In the genomic region with DNA sequence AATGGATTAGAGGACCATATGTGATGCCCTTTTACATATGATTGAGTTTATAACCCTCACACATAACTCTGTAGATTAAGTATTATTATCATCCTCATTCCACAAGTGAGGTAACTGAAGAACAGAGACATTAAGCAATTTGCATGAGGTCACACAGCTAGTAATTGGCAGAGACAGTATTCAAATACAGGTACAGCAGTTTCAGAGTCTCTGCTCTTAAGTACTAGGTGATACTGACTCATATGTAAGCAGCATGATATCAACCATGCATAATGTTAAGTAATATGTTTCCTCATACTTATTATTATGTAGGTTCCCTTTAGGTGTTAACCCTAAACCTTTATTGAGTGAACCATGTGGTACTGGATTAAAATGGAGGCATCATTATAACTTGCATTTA, we compare ENCODE assay signal across 33 cellular contexts.
"Had no signal": no experiment of that assay in that cellular context is flagged by ENCODE, and none has a peak within 500 bp of the region (broad histone marks: within the 10 kb centered on the region; RNA-seq: fewer than 3 reads in every experiment).

No MANE protein-coding gene starts in this region.

- H3K4me3 ChIP-seq: ascending aorta had no signal

- H3K27me3 Mint-ChIP-seq: activated B cell treated with CpG ODN at 0.5 μM for 24 hours; activated CD4-positive, alpha-beta memory T cell treated with anti-CD3 and anti-CD28 coated beads for 36 hours; activated CD4-positive, alpha-beta T cell treated with anti-CD3 and anti-CD28 coated beads, Interleukin-2, amount 10 ng/mL, durations not matched to agents 24 days and 14 days; activated CD8-positive, alpha-beta memory T cell treated with anti-CD3 and anti-CD28 coated beads, Interleukin-2, amount 10 ng/mL, durations not matched to agents 7 days and 5 days; activated CD8-positive, alpha-beta T cell treated with anti-CD3 and anti-CD28 coated beads for 36 hours; activated naive CD4-positive, alpha-beta T cell treated with anti-CD3 and anti-CD28 coated beads, Interleukin-2, amount 10 ng/mL, durations not matched to agents 7 days and 5 days; activated naive CD4-positive, alpha-beta T cell treated with anti-CD3 and anti-CD28 coated beads, Interleukin-2, amount 50 U/mL, for 24 hours; activated naive CD8-positive, alpha-beta T cell; activated naive CD8-positive, alpha-beta T cell treated with anti-CD3 and anti-CD28 coated beads, Interleukin-2, amount 10 ng/mL, durations not matched to agents 7 days and 5 days; activated naive CD8-positive, alpha-beta T cell treated with anti-CD3 and anti-CD28 coated beads, Interleukin-2, amount 50 U/mL, for 24 hours; activated T-cell treated with anti-CD3 and anti-CD28 coated beads, Interleukin-2, amount 50 U/mL, for 24 hours; brain had no signal

- H3K4me1 ChIP-seq: ascending aorta had no signal

- H3K27me3 ChIP-seq: ascending aorta had no signal

- H3K27ac Mint-ChIP-seq: activated B cell treated with CpG ODN at 0.5 μM for 24 hours; activated CD4-positive, alpha-beta memory T cell treated with anti-CD3 and anti-CD28 coated beads for 36 hours; activated CD4-positive, alpha-beta T cell treated with anti-CD3 and anti-CD28 coated beads, Interleukin-2, amount 10 ng/mL, durations not matched to agents 24 days and 14 days; activated CD8-positive, alpha-beta memory T cell treated with anti-CD3 and anti-CD28 coated beads, Interleukin-2, amount 10 ng/mL, durations not matched to agents 7 days and 5 days; activated CD8-positive, alpha-beta T cell treated with anti-CD3 and anti-CD28 coated beads for 36 hours; activated naive CD4-positive, alpha-beta T cell treated with anti-CD3 and anti-CD28 coated beads, Interleukin-2, amount 10 ng/mL, durations not matched to agents 7 days and 5 days; activated naive CD4-positive, alpha-beta T cell treated with anti-CD3 and anti-CD28 coated beads, Interleukin-2, amount 50 U/mL, for 24 hours; activated naive CD8-positive, alpha-beta T cell; activated naive CD8-positive, alpha-beta T cell treated with anti-CD3 and anti-CD28 coated beads, Interleukin-2, amount 10 ng/mL, durations not matched to agents 7 days and 5 days; activated naive CD8-positive, alpha-beta T cell treated with anti-CD3 and anti-CD28 coated beads, Interleukin-2, amount 50 U/mL, for 24 hours; activated T-cell treated with anti-CD3 and anti-CD28 coated beads, Interleukin-2, amount 50 U/mL, for 24 hours; activated T-helper 2 cell treated with anti-CD3 and anti-CD28 coated beads, Interferon-gamma antibody, Interleukin-2, Interleukin-4, amounts not matched to agents 10 μg/mL and 5 μg/mL and 100 μg/mL, durations not matched to agents 14 hours and 24 hours and 36 hours; brain; T-helper 1 cell treated with Interleukin-12 subunit alpha and Interleukin-12 subunit beta and Interleukin-4 antibody, amounts not matched to agents 30 μg/mL and 1 μg/mL, for 36 hours; T-helper 2 cell treated with Interferon-gamma antibody and Interleukin-4, amounts not matched to agents 5 μg/mL and 100 μg/mL, for 36 hours had no signal

- ATAC-seq: activated CD8-positive, alpha-beta memory T cell treated with anti-CD3 and anti-CD28 coated beads, Interleukin-2, amount 10 ng/mL, durations not matched to agents 7 days and 5 days; activated CD8-positive, alpha-beta T cell treated with anti-CD3 and anti-CD28 coated beads for 36 hours; activated naive CD8-positive, alpha-beta T cell treated with anti-CD3 and anti-CD28 coated beads, Interleukin-2, amount 50 U/mL, for 24 hours had no signal

- H3K36me3 Mint-ChIP-seq: activated CD4-positive, alpha-beta memory T cell treated with anti-CD3 and anti-CD28 coated beads for 36 hours; activated CD8-positive, alpha-beta memory T cell treated with anti-CD3 and anti-CD28 coated beads, Interleukin-2, amount 10 ng/mL, durations not matched to agents 7 days and 5 days; activated naive CD4-positive, alpha-beta T cell treated with anti-CD3 and anti-CD28 coated beads, Interleukin-2, amount 10 ng/mL, durations not matched to agents 7 days and 5 days; activated naive CD4-positive, alpha-beta T cell treated with anti-CD3 and anti-CD28 coated beads, Interleukin-2, amount 50 U/mL, for 24 hours; activated naive CD8-positive, alpha-beta T cell; activated naive CD8-positive, alpha-beta T cell treated with anti-CD3 and anti-CD28 coated beads, Interleukin-2, amount 10 ng/mL, durations not matched to agents 7 days and 5 days; brain had no signal

- H3K36me3 ChIP-seq: ascending aorta had no signal

- H3K4me1 Mint-ChIP-seq: activated CD4-positive, alpha-beta T cell treated with anti-CD3 and anti-CD28 coated beads, Interleukin-2, amount 10 ng/mL, durations not matched to agents 24 days and 14 days; activated CD8-positive, alpha-beta memory T cell treated with anti-CD3 and anti-CD28 coated beads, Interleukin-2, amount 10 ng/mL, durations not matched to agents 7 days and 5 days; activated naive CD4-positive, alpha-beta T cell treated with anti-CD3 and anti-CD28 coated beads, Interleukin-2, amount 10 ng/mL, durations not matched to agents 7 days and 5 days; activated naive CD4-positive, alpha-beta T cell treated with anti-CD3 and anti-CD28 coated beads, Interleukin-2, amount 50 U/mL, for 24 hours; activated naive CD8-positive, alpha-beta T cell treated with anti-CD3 and anti-CD28 coated beads, Interleukin-2, amount 10 ng/mL, durations not matched to agents 7 days and 5 days; activated naive CD8-positive, alpha-beta T cell treated with anti-CD3 and anti-CD28 coated beads, Interleukin-2, amount 50 U/mL, for 24 hours; brain had no signal

- DNase-seq: activated B cell treated with CpG ODN at 0.5 μM for 24 hours; activated CD4-positive, alpha-beta memory T cell treated with anti-CD3 and anti-CD28 coated beads for 36 hours; activated CD4-positive, alpha-beta T cell treated with anti-CD3 and anti-CD28 coated beads for 4 hours; activated CD4-positive, alpha-beta T cell treated with anti-CD3 and anti-CD28 coated beads, Interleukin-2, amount 10 ng/mL, durations not matched to agents 24 days and 14 days; activated CD4-positive, alpha-beta T cell treated with anti-CD3 and anti-CD28 coated beads, Interleukin-2, amount 50 U/mL, for 1 hour; activated CD4-positive, alpha-beta T cell treated with anti-CD3 and anti-CD28 coated beads, Interleukin-2, amount 50 U/mL, for 4 hours; activated CD4-positive, CD25-positive, alpha-beta regulatory T cell treated with anti-CD3 and anti-CD28 coated beads, Interleukin-2, amount 50 U/mL, for 72 hours; activated CD8-positive, alpha-beta memory T cell treated with anti-CD3 and anti-CD28 coated beads, Interleukin-2, amount 10 ng/mL, durations not matched to agents 7 days and 5 days; activated CD8-positive, alpha-beta memory T cell treated with anti-CD3 and anti-CD28 coated beads, Interleukin-2, amount 50 U/mL, for 48 hours; activated CD8-positive, alpha-beta T cell treated with anti-CD3 and anti-CD28 coated beads for 36 hours; activated effector memory CD4-positive, alpha-beta T cell treated with Interleukin-2 at 50 U/mL for 16 hours; activated gamma-delta T cell; activated naive CD4-positive, alpha-beta T cell treated with anti-CD3 and anti-CD28 coated beads, Interleukin-2, amount 10 ng/mL, durations not matched to agents 7 days and 5 days; activated naive CD4-positive, alpha-beta T cell treated with Interleukin-2 at 50 U/mL for 16 hours; activated naive CD8-positive, alpha-beta T cell treated with anti-CD3 and anti-CD28 coated beads, Interleukin-2, amount 10 ng/mL, durations not matched to agents 7 days and 5 days; activated naive CD8-positive, alpha-beta T cell treated with anti-CD3 and anti-CD28 coated beads, Interleukin-2, amount 50 U/mL, for 24 hours; activated T-cell treated with anti-CD3 and anti-CD28 coated beads, Interleukin-2, amount 50 U/mL, for 24 hours; activated T-cell treated with anti-CD3 and anti-CD28 coated beads, Interleukin-2, amount 50 U/mL, for 48 hours; amygdala; anterior cingulate cortex; central memory CD4-positive, alpha-beta T cell; T-helper 1 cell; T-helper 2 cell; T-helper 9 cell had no signal

- H3K9me3 ChIP-seq: ascending aorta had no signal

- FAIRE-seq: TTC549 had no signal

- H3K27ac ChIP-seq: ascending aorta, VCaP had no signal

- H3K4me3 Mint-ChIP-seq: activated B cell treated with CpG ODN at 0.5 μM for 24 hours; activated CD4-positive, alpha-beta memory T cell treated with anti-CD3 and anti-CD28 coated beads for 36 hours; activated CD4-positive, alpha-beta T cell treated with anti-CD3 and anti-CD28 coated beads, Interleukin-2, amount 10 ng/mL, durations not matched to agents 24 days and 14 days; activated CD8-positive, alpha-beta memory T cell treated with anti-CD3 and anti-CD28 coated beads, Interleukin-2, amount 10 ng/mL, durations not matched to agents 7 days and 5 days; activated CD8-positive, alpha-beta T cell treated with anti-CD3 and anti-CD28 coated beads for 36 hours; activated naive CD4-positive, alpha-beta T cell treated with anti-CD3 and anti-CD28 coated beads, Interleukin-2, amount 10 ng/mL, durations not matched to agents 7 days and 5 days; activated naive CD4-positive, alpha-beta T cell treated with anti-CD3 and anti-CD28 coated beads, Interleukin-2, amount 50 U/mL, for 24 hours; activated naive CD8-positive, alpha-beta T cell; activated naive CD8-positive, alpha-beta T cell treated with anti-CD3 and anti-CD28 coated beads, Interleukin-2, amount 10 ng/mL, durations not matched to agents 7 days and 5 days; activated naive CD8-positive, alpha-beta T cell treated with anti-CD3 and anti-CD28 coated beads, Interleukin-2, amount 50 U/mL, for 24 hours; activated T-cell treated with anti-CD3 and anti-CD28 coated beads, Interleukin-2, amount 50 U/mL, for 24 hours; brain; T-helper 1 cell treated with Interleukin-12 subunit alpha and Interleukin-12 subunit beta and Interleukin-4 antibody, amounts not matched to agents 30 μg/mL and 1 μg/mL, for 36 hours; T-helper 2 cell treated with Interferon-gamma antibody and Interleukin-4, amounts not matched to agents 5 μg/mL and 100 μg/mL, for 36 hours had no signal
